ENCODE assay signal across 8 cellular contexts in genomic region chr1:184664042-184664659, GRCh38.
DNase-seq lines count a peak whose midpoint lies in the region; ATAC-seq and TF ChIP-seq lines count a peak whose summit lies in the region.

No MANE protein-coding gene starts in this region.

- no peak overlapping the region for H3K27ac ChIP-seq in right cardiac atrium (ENCODE audit: low read length)
- peak overlapping the region; percentile 34 to 47 for H3K27ac ChIP-seq in prostate gland

- no peaks in the 10 kb centered on the region for H3K36me3 ChIP-seq in prostate gland

- TF ChIP-seq CTCF in GM10266 (IDR thresholded peaks at IDR 0.05; ENCODE audit: control insufficient read depth, insufficient read depth, low read depth, missing control alignments) (peak; percentile 88), astrocyte of the spinal cord (IDR thresholded peaks at IDR 0.05; ENCODE audit: low read depth, low read length) (peak; percentile 93), prostate gland (IDR thresholded peaks at IDR 0.05) (peak; percentile 82 to 90 (median 86))

- 13% methylated on average over 40 of the region's 40 CpGs for whole genome bisulfite sequencing in right cardiac atrium
- 26% methylated on average over 39 of the region's 40 CpGs for WGBS in prostate gland

- H3K9me3 ChIP-seq in right cardiac atrium (ENCODE audit: control insufficient read depth, low read length) (no peaks in the 10 kb centered on the region), prostate gland (no peaks in the 10 kb centered on the region)

- H3K27me3 ChIP-seq in right cardiac atrium (ENCODE audit: control insufficient read depth, insufficient read depth) (no peaks in the 10 kb centered on the region), prostate gland (replicated peaks; ENCODE audit: insufficient read depth) (no peaks in the 10 kb centered on the region)

- no peak for TF ChIP-seq POLR2A in prostate gland (IDR thresholded peaks at IDR 0.05)

- ATAC-seq in HG02678 (IDR thresholded peaks at IDR 0.05; ENCODE audit: unreplicated experiment) (peak; percentile 64), right cardiac atrium (peak; percentile 94 to 95), GM18517 (IDR thresholded peaks at IDR 0.05; ENCODE audit: unreplicated experiment) (no peak)

- H3K4me1 ChIP-seq in right cardiac atrium (ENCODE audit: control insufficient read depth, insufficient read depth, low read length) (no peaks in the 10 kb centered on the region), prostate gland (replicated peaks) (peaks cover 15% of the 10 kb centered on the region)

- H3K4me3 ChIP-seq in astrocyte of the spinal cord (ENCODE audit: low read depth, low read length) (peak overlapping the region; percentile 31), right cardiac atrium (ENCODE audit: low read length) (peak overlapping the region; percentile 24), prostate gland (peak overlapping the region in 1 of 2 donors; percentile 14)

- peak; percentile 67 for DNase-seq in GM10266 (ENCODE audit: extremely low spot score)
- DNase-seq in OCI-M1 (lab: John Stamatoyannopoulos, UW): peak; percentile 60
- peak; percentile 64 for DNase-seq in astrocyte of the spinal cord (ENCODE audit: low read depth, low spot score)
- DNase-seq in right cardiac atrium: peak; percentile 82 to 93 (median 92)
- peak; percentile 73 for DNase-seq in prostate gland (ENCODE audit: low spot score)
- DNase-seq in NCI-H187 treated with DMSO at 0.1 percent for 48 hours (lab: John Stamatoyannopoulos, UW): no peak

- in situ Hi-C loops in astrocyte of the spinal cord (cut with HindIII; ENCODE audit: low sequenced_read_pairs): no loop called here

- intact Hi-C loops in right cardiac atrium (cut with DNase I): loop anchor here in 3 of 4 donors (5.0 to 10.0 kb wide), 6 partner anchors 89 to 589 kb away; partner anchors contain the start of gene C1orf21 (in 2 of the 3)
- intact Hi-C loops in prostate gland (cut with DNase I): loop anchor here (2.0 to 10.0 kb wide), 5 partner anchors 42 to 589 kb away; no protein-coding TSS in a partner anchor
